Comparison of ENCODE assay signal across 8 cellular contexts in the genomic region with DNA sequence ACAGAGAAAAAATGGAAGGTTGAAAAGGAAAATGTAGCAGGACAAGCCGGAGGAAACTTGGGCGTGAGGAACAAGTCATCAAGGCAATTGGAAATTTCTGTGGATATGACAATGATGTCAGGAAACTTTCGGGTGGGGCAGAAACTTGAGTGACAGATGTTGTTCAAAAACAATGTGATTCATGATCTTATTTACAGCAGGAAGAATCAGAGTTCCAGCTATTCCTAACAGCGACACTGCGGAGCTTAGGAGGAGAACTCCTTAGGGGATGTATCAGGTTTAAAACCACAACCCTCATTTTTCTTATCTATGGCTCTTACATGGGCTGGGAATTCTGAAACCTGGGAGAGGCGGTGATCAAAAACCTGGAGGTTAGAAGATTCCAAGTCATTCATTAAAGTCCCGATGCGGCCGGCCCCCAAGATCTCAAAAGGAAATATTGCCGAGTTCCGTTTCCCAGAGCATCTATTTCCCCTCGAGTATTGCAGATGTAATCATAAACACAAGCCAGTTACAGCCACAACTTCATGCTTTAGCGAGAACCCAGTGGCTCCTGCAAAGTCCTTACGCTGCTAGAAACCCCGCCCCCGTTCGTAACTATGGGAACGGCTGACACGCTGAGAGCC. TPM values are rescaled to one million over a fixed set of nuclear protein-coding genes. Genes with fewer than 3 reads are reported as not detected.
DNase-seq lines count a peak whose midpoint lies in the region; ATAC-seq and TF ChIP-seq lines count a peak whose summit lies in the region.

No MANE protein-coding gene starts in this region.

- H3K9ac ChIP-seq in mucosa of rectum (ENCODE audit: low read depth in 1 of 2, low read length in 2 of 2), result peak overlapping the region; percentile 43 to 55

- H3K9me3 ChIP-seq in right atrium auricular region (no peaks in the 10 kb centered on the region), mucosa of rectum (ENCODE audit: control insufficient read depth in 2 of 2, low read length in 2 of 2) (no peaks in the 10 kb centered on the region)

- intact Hi-C loops in cardiac septum (cut with DNase I), result no loop called here

- DNase-seq in right atrium auricular region (ENCODE audit: low spot score) (no peak), cardiac septum (ENCODE audit: low spot score) (no peak), caudate nucleus (lab: John Stamatoyannopoulos, UW) (no peak), D341Med (ENCODE audit: low spot score) (no peak)

- H3K27ac ChIP-seq in right atrium auricular region (peak overlapping the region; percentile 70 to 72), caudate nucleus (ENCODE audit: low read depth, low read length) (peak overlapping the region; percentile 31), mucosa of rectum (ENCODE audit: low read depth in 2 of 2, low read length in 2 of 2) (peak overlapping the region; percentile 77 to 84)

- no peak for ATAC-seq in GM21576 (IDR thresholded peaks at IDR 0.05; ENCODE audit: unreplicated experiment)
- no peak for ATAC-seq in HG03354 (IDR thresholded peaks at IDR 0.05; ENCODE audit: poor library complexity, severe bottlenecking, unreplicated experiment)
- ATAC-seq in HG02852 (IDR thresholded peaks at IDR 0.05; ENCODE audit: unreplicated experiment), result no peak

- H3K36me3 ChIP-seq in right atrium auricular region (no peaks in the 10 kb centered on the region), mucosa of rectum (ENCODE audit: control insufficient read depth in 2 of 2, insufficient read depth in 2 of 2, low read length in 2 of 2) (peaks cover 0 to 7% of the 10 kb centered on the region in 2 donors)

- H3K4me1 ChIP-seq in right atrium auricular region (peaks cover 0 to 26% of the 10 kb centered on the region in 2 donors), mucosa of rectum (ENCODE audit: control insufficient read depth in 2 of 2, insufficient read depth in 2 of 2, low read length in 2 of 2) (peaks cover 19 to 37% of the 10 kb centered on the region in 2 donors)

- no peaks in the 10 kb centered on the region for H3K27me3 ChIP-seq in right atrium auricular region
- H3K27me3 ChIP-seq in mucosa of rectum (ENCODE audit: control insufficient read depth in 2 of 2, insufficient read depth in 2 of 2, low read length in 2 of 2), result no peaks in the 10 kb centered on the region

- TF ChIP-seq CTCF in right atrium auricular region (IDR thresholded peaks at IDR 0.05), result no peak

- peak overlapping the region; percentile 27 to 94 for H3K4me3 ChIP-seq in right atrium auricular region
- H3K4me3 ChIP-seq in mucosa of rectum (ENCODE audit: low read length in 2 of 2), result peak overlapping the region; percentile 67 to 73

RNA-seq across cellular contexts. Expression of a gene that starts 0.7 kb away (rescaled TPM):
- 10 to 100 TPM; 17.2 to 34.9 TPM for total RNA-seq in right atrium auricular region
- 95.1 TPM for total RNA-seq in cardiac septum
